In the genomic region with DNA sequence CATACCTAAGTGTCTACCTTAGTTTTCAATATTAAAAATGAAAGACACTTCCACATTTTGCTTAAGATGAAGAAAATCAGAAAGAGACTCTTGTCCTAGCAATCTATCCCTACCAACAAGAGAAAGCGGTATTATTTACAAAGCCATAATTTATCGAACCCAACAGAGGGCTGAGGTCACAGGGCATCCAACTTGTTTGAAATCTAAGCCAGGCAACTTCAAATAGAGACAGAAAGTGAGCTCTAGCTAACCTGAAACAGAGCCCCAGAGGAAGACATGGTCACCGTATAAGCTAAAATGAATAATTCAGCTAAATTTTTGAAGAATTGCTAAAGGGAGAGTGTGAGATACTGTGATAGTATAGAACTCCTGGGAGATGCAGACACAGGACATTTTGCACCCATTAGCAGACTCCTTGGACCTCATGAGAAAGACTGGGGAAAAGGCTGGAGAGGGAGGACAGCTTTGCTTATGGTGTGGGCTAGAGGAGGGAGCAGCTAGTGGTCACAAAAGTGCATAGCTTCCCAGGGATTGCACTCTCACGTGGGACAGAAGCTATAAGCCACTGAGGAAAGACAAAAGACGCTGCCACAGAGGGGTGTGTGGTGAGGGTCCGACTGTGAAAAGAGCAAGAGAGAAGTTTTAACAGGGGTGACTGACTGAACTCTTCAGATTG, we compare ENCODE assay signal across 31 cellular contexts.
"Had no signal": no experiment of that assay in that cellular context is flagged by ENCODE, and none has a peak within 500 bp of the region (broad histone marks: within the 10 kb centered on the region; RNA-seq: fewer than 3 reads in every experiment).

No MANE protein-coding gene starts in this region.

- H3K36me3 ChIP-seq: ascending aorta, cardiac muscle cell had no signal

- H2AFZ ChIP-seq: PC-9 had no signal

- H3K9ac ChIP-seq: KMS-11 had no signal

- DNase-seq: activated CD4-positive, alpha-beta T cell treated with anti-CD3 and anti-CD28 coated beads for 36 hours; activated CD4-positive, alpha-beta T cell treated with anti-CD3 and anti-CD28 coated beads, Interleukin-2, amount 10 ng/mL, durations not matched to agents 7 days and 5 days; activated CD4-positive, alpha-beta T cell treated with anti-CD3 and anti-CD28 coated beads, Interleukin-2, amount 50 U/mL, for 48 hours; activated CD8-positive, alpha-beta T cell treated with anti-CD3 and anti-CD28 coated beads, Interleukin-2, amount 10 ng/mL, durations not matched to agents 7 days and 5 days; activated gamma-delta T cell; activated naive CD4-positive, alpha-beta T cell treated with Interleukin-2 at 50 U/mL for 16 hours; activated naive CD8-positive, alpha-beta T cell treated with anti-CD3 and anti-CD28 coated beads, Interleukin-2, amount 10 ng/mL, durations not matched to agents 7 days and 5 days; activated T-cell treated with anti-CD3 and anti-CD28 coated beads, Interleukin-2, amount 50 U/mL, for 24 hours; amygdala; NCI-H1105; NCI-H1417 treated with DMSO at 0.1 percent for 48 hours; NCI-H187 treated with DMSO at 0.1 percent for 48 hours; NCI-H2081; NCI-H2171 treated with DMSO at 0.1 percent for 48 hours; NCI-H226; NCI-H524 treated with DMSO at 0.1 percent for 48 hours; NCI-H748 treated with DMSO at 0.1 percent for 48 hours; NK-92 treated with Interleukin-12 subunit alpha and Interleukin-12 subunit beta, amount 100 ng/mL, for 24 hours; PC-9; Right ventricle myocardium superior; SW 1271; T-helper 1 cell; T-helper 2 cell; T-helper 9 cell had no signal

- H3K9me3 Mint-ChIP-seq: activated CD4-positive, alpha-beta T cell treated with anti-CD3 and anti-CD28 coated beads, Interleukin-2, amount 10 ng/mL, durations not matched to agents 7 days and 5 days; activated naive CD4-positive, alpha-beta T cell treated with anti-CD3 and anti-CD28 coated beads, Interleukin-2, amount 50 U/mL, for 24 hours had no signal

- H3K4me2 ChIP-seq: KMS-11, PC-9 had no signal

- H3K4me3 ChIP-seq: ascending aorta, cardiac muscle cell, PC-9 had no signal

- H3K27ac Mint-ChIP-seq: activated CD4-positive, alpha-beta T cell treated with anti-CD3 and anti-CD28 coated beads for 36 hours; activated CD4-positive, alpha-beta T cell treated with anti-CD3 and anti-CD28 coated beads, Interleukin-2, amount 10 ng/mL, durations not matched to agents 7 days and 5 days; activated CD8-positive, alpha-beta T cell treated with anti-CD3 and anti-CD28 coated beads, Interleukin-2, amount 10 ng/mL, durations not matched to agents 7 days and 5 days; activated naive CD4-positive, alpha-beta T cell treated with anti-CD3 and anti-CD28 coated beads, Interleukin-2, amount 50 U/mL, for 24 hours; activated naive CD8-positive, alpha-beta T cell treated with anti-CD3 and anti-CD28 coated beads, Interleukin-2, amount 10 ng/mL, durations not matched to agents 7 days and 5 days; activated T-cell treated with anti-CD3 and anti-CD28 coated beads, Interleukin-2, amount 50 U/mL, for 24 hours; activated T-helper 2 cell treated with anti-CD3 and anti-CD28 coated beads, Interferon-gamma antibody, Interleukin-2, Interleukin-4, amounts not matched to agents 10 μg/mL and 5 μg/mL and 100 μg/mL, durations not matched to agents 14 hours and 24 hours and 36 hours had no signal

- H3K36me3 Mint-ChIP-seq: activated naive CD4-positive, alpha-beta T cell treated with anti-CD3 and anti-CD28 coated beads, Interleukin-2, amount 50 U/mL, for 24 hours; activated naive CD8-positive, alpha-beta T cell treated with anti-CD3 and anti-CD28 coated beads, Interleukin-2, amount 10 ng/mL, durations not matched to agents 7 days and 5 days had no signal

- H3K27me3 Mint-ChIP-seq: activated CD4-positive, alpha-beta T cell treated with anti-CD3 and anti-CD28 coated beads for 36 hours; activated CD4-positive, alpha-beta T cell treated with anti-CD3 and anti-CD28 coated beads, Interleukin-2, amount 10 ng/mL, durations not matched to agents 7 days and 5 days; activated naive CD4-positive, alpha-beta T cell treated with anti-CD3 and anti-CD28 coated beads, Interleukin-2, amount 50 U/mL, for 24 hours; activated naive CD8-positive, alpha-beta T cell treated with anti-CD3 and anti-CD28 coated beads, Interleukin-2, amount 10 ng/mL, durations not matched to agents 7 days and 5 days; activated T-cell treated with anti-CD3 and anti-CD28 coated beads, Interleukin-2, amount 50 U/mL, for 24 hours; central memory CD8-positive, alpha-beta T cell had no signal

- H3K27me3 ChIP-seq: ascending aorta, cardiac muscle cell had no signal

- H3K4me3 Mint-ChIP-seq: activated CD4-positive, alpha-beta T cell treated with anti-CD3 and anti-CD28 coated beads for 36 hours; activated CD4-positive, alpha-beta T cell treated with anti-CD3 and anti-CD28 coated beads, Interleukin-2, amount 10 ng/mL, durations not matched to agents 7 days and 5 days; activated CD8-positive, alpha-beta T cell treated with anti-CD3 and anti-CD28 coated beads, Interleukin-2, amount 10 ng/mL, durations not matched to agents 7 days and 5 days; activated naive CD4-positive, alpha-beta T cell treated with anti-CD3 and anti-CD28 coated beads, Interleukin-2, amount 50 U/mL, for 24 hours; activated naive CD8-positive, alpha-beta T cell treated with anti-CD3 and anti-CD28 coated beads, Interleukin-2, amount 10 ng/mL, durations not matched to agents 7 days and 5 days; activated T-cell treated with anti-CD3 and anti-CD28 coated beads, Interleukin-2, amount 50 U/mL, for 24 hours; central memory CD8-positive, alpha-beta T cell had no signal

- H3K27ac ChIP-seq: ascending aorta, cardiac muscle cell, KMS-11, PC-9 had no signal

- H3K9me3 ChIP-seq: ascending aorta had no signal

- ATAC-seq: activated CD4-positive, alpha-beta T cell treated with anti-CD3 and anti-CD28 coated beads for 36 hours; activated CD4-positive, CD25-positive, alpha-beta regulatory T cell treated with anti-CD3 and anti-CD28 coated beads, Interleukin-2, amount 50 U/mL, for 24 hours; activated CD8-positive, alpha-beta T cell treated with anti-CD3 and anti-CD28 coated beads, Interleukin-2, amount 10 ng/mL, durations not matched to agents 7 days and 5 days had no signal

- H3K4me1 Mint-ChIP-seq: activated CD4-positive, alpha-beta T cell treated with anti-CD3 and anti-CD28 coated beads for 36 hours; activated CD4-positive, alpha-beta T cell treated with anti-CD3 and anti-CD28 coated beads, Interleukin-2, amount 10 ng/mL, durations not matched to agents 7 days and 5 days; activated naive CD4-positive, alpha-beta T cell treated with anti-CD3 and anti-CD28 coated beads, Interleukin-2, amount 50 U/mL, for 24 hours; activated naive CD8-positive, alpha-beta T cell treated with anti-CD3 and anti-CD28 coated beads, Interleukin-2, amount 10 ng/mL, durations not matched to agents 7 days and 5 days; central memory CD8-positive, alpha-beta T cell had no signal

- H3K4me1 ChIP-seq: ascending aorta had no signal
